ENCODE assay signal across 1 cellular context in the genomic region with DNA sequence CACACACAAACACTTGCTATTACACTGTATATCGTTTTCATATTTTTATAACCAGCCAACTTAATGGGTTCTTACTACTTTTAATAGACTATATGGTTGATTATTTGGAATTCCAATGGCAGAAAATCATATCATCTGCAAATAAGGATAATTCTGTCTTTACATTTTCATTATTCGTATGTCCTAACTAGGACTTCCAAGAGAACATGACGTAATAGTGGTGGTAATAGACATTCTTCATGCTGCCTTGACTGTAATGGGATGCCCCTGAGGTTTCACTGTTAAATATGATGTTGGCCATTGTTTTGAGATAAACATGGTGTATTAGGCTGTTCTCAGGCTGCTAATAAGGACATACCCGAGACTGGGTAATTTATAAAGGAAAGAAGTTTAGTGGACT.
TF ChIP-seq lines count a peak whose summit lies in the region.

No MANE protein-coding gene starts in this region.

TF ChIP-seq in K562, 482 proteins besides CTCF, POLR2A, EP300 and RAD21 (continued from another document):
- TF ChIP-seq, protein P1, sequence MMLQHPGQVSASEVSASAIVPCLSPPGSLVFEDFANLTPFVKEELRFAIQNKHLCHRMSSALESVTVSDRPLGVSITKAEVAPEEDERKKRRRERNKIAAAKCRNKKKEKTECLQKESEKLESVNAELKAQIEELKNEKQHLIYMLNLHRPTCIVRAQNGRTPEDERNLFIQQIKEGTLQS (IDR thresholded peaks at IDR 0.05): 0 out of 2 replicates have a peak, but pooled peaks have one; percentile 13
- TF ChIP-seq, protein P1 (CRISPR knock-in tag; conservative IDR thresholded peaks at IDR 0.05): no peak
- no peak for TF ChIP-seq SRSF7 (optimal IDR thresholded peaks at IDR 0.05; ENCODE audit: low read depth, low read length)
- TF ChIP-seq, protein P2, sequence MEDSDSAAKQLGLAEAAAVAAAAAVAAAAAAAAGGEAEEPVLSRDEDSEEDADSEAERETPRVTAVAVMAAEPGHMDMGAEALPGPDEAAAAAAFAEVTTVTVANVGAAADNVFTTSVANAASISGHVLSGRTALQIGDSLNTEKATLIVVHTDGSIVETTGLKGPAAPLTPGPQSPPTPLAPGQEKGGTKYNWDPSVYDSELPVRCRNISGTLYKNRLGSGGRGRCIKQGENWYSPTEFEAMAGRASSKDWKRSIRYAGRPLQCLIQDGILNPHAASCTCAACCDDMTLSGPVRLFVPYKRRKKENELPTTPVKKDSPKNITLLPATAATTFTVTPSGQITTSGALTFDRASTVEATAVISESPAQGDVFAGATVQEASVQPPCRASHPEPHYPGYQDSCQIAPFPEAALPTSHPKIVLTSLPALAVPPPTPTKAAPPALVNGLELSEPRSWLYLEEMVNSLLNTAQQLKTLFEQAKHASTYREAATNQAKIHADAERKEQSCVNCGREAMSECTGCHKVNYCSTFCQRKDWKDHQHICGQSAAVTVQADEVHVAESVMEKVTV (CRISPR knock-in tag; IDR thresholded peaks at IDR 0.05): no peak
- TF ChIP-seq, protein P3, sequence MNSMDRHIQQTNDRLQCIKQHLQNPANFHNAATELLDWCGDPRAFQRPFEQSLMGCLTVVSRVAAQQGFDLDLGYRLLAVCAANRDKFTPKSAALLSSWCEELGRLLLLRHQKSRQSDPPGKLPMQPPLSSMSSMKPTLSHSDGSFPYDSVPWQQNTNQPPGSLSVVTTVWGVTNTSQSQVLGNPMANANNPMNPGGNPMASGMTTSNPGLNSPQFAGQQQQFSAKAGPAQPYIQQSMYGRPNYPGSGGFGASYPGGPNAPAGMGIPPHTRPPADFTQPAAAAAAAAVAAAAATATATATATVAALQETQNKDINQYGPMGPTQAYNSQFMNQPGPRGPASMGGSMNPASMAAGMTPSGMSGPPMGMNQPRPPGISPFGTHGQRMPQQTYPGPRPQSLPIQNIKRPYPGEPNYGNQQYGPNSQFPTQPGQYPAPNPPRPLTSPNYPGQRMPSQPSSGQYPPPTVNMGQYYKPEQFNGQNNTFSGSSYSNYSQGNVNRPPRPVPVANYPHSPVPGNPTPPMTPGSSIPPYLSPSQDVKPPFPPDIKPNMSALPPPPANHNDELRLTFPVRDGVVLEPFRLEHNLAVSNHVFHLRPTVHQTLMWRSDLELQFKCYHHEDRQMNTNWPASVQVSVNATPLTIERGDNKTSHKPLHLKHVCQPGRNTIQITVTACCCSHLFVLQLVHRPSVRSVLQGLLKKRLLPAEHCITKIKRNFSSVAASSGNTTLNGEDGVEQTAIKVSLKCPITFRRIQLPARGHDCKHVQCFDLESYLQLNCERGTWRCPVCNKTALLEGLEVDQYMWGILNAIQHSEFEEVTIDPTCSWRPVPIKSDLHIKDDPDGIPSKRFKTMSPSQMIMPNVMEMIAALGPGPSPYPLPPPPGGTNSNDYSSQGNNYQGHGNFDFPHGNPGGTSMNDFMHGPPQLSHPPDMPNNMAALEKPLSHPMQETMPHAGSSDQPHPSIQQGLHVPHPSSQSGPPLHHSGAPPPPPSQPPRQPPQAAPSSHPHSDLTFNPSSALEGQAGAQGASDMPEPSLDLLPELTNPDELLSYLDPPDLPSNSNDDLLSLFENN (IDR thresholded peaks at IDR 0.05; ENCODE audit: low read depth in 2 of 2, low read length in 2 of 2): no peak
- TF ChIP-seq TOE1 (IDR thresholded peaks at IDR 0.05; ENCODE audit: borderline replicate concordance): no peak
- no peak for TF ChIP-seq TOE1 (CRISPR knock-in tag; IDR thresholded peaks at IDR 0.05; ENCODE audit: borderline replicate concordance, low read depth)
- TF ChIP-seq MEF2D (tag; conservative IDR thresholded peaks at IDR 0.05; ENCODE audit: low read depth): no peak
